In the genomic region with DNA sequence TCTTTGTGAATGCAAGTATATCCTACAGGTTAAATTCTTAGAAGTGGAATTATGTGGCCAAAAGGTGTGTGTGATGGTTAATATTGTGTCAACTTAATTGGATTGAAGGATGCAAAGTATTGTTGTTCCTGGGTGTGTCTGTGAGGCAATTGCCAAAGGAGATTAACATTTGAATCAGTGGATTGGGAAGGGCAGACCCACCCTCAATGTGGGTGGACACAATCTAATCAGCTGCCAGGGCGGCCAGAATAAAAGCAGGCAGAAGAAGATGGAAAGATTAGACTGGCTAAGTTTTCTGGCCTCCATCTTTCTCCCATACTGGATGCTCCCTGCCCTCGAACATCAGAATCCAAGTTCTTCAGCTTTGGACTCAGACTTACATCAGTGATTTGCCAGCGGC, we compare ENCODE assay signal across 27 cellular contexts.
"Had no signal": no experiment of that assay in that cellular context is flagged by ENCODE, and none has a peak within 500 bp of the region (broad histone marks: within the 10 kb centered on the region; RNA-seq: fewer than 3 reads in every experiment).

No MANE protein-coding gene starts in this region.

- H3K36me3 ChIP-seq: neural progenitor cell, ovary, right lobe of liver, sigmoid colon, stomach, thoracic aorta, thyroid gland, tibial nerve, upper lobe of left lung, vagina had no signal

- H3K4me3 ChIP-seq: neural progenitor cell, ovary, psoas muscle, right lobe of liver, sigmoid colon, stomach, thoracic aorta, thyroid gland, tibial nerve, upper lobe of left lung, vagina had no signal

- ATAC-seq: psoas muscle; right cardiac atrium; right lobe of liver; stimulated activated effector memory CD8-positive, alpha-beta T cell treated with anti-CD3 and anti-CD28 coated beads, Interleukin-12 subunit alpha, Interleukin-12 subunit beta, amount 100 ng/mL, for 72 hours; stimulated activated naive B cell treated with anti-CD40 and anti-IgM and Interleukin-4, amounts not matched to agents 10 μg/mL and 1 μg/mL and 100 μg/mL, for 72 hours had no signal

- H2AFZ ChIP-seq: neural progenitor cell, parathyroid adenoma had no signal

- H3K79me2 ChIP-seq: parathyroid adenoma had no signal

- H3K9ac ChIP-seq: neural progenitor cell, parathyroid adenoma had no signal

- H3K4me1 ChIP-seq: neural progenitor cell, parathyroid adenoma, thyroid gland, tibial nerve, upper lobe of left lung, vagina had no signal

- H3K9me3 Mint-ChIP-seq: nephron; stimulated activated naive CD8-positive, alpha-beta T cell treated with anti-CD3 and anti-CD28 coated beads, Interleukin-15, Interleukin-2, amounts not matched to agents 100 ng/mL and 50 ng/mL, for 24 hours had no signal

- H3K4me3 Mint-ChIP-seq: nephron; neural progenitor cell; stimulated activated effector memory CD8-positive, alpha-beta T cell treated with anti-CD3 and anti-CD28 coated beads, Interleukin-12 subunit alpha, Interleukin-12 subunit beta, amount 100 ng/mL, for 72 hours; stimulated activated naive B cell treated with anti-CD40 and anti-IgM and Interleukin-4, amounts not matched to agents 10 μg/mL and 1 μg/mL and 100 μg/mL, for 72 hours; stimulated activated naive CD8-positive, alpha-beta T cell treated with anti-CD3 and anti-CD28 coated beads, Interleukin-15, Interleukin-2, amounts not matched to agents 100 ng/mL and 50 ng/mL, for 24 hours had no signal

- H3K27me3 Mint-ChIP-seq: progenitor cell of endocrine pancreas; stimulated activated naive B cell treated with anti-CD40 and anti-IgM and Interleukin-4, amounts not matched to agents 10 μg/mL and 1 μg/mL and 100 μg/mL, for 72 hours; stimulated activated naive CD8-positive, alpha-beta T cell treated with anti-CD3 and anti-CD28 coated beads, Interleukin-15, Interleukin-2, amounts not matched to agents 100 ng/mL and 50 ng/mL, for 24 hours had no signal

- H3K4me2 ChIP-seq: neural progenitor cell had no signal

- DNase-seq: occipital lobe; ovary; posterior cingulate gyrus; psoas muscle; right cardiac atrium; right lobe of liver; sigmoid colon; small intestine; stimulated activated CD4-positive, alpha-beta T cell treated with anti-CD3 and anti-CD28 coated beads, Interleukin-15, amount 100 ng/mL, for 24 hours; stimulated activated CD4-positive, alpha-beta T cell treated with anti-CD3 and anti-CD28 coated beads, Interleukin-2, amount 100 ng/mL, for 24 hours; stimulated activated CD4-positive, alpha-beta T cell treated with anti-CD3 and anti-CD28 coated beads, Interleukin-2, amount 100 ng/mL, for 48 hours; stimulated activated CD4-positive, alpha-beta T cell treated with anti-CD3 and anti-CD28 coated beads, Interleukin-4, amount 100 ng/mL, for 24 hours; stimulated activated naive B cell treated with anti-CD40 and anti-IgM and Interleukin-4, amounts not matched to agents 10 μg/mL and 1 μg/mL and 100 μg/mL, for 72 hours; stimulated activated naive CD4-positive, alpha-beta T cell treated with Interleukin-2 at 50 U/mL for 16 hours; stomach; thyroid gland; trophoblast cell; upper lobe of left lung had no signal

- H3K9me3 ChIP-seq: ovary, psoas muscle, right lobe of liver, sigmoid colon, stomach, thoracic aorta, thyroid gland, tibial nerve, upper lobe of left lung, vagina had no signal

- H3K4me1 Mint-ChIP-seq: nephron; neural progenitor cell; stimulated activated effector memory CD8-positive, alpha-beta T cell treated with anti-CD3 and anti-CD28 coated beads, Interleukin-12 subunit alpha, Interleukin-12 subunit beta, amount 100 ng/mL, for 72 hours; stimulated activated naive B cell treated with anti-CD40 and anti-IgM and Interleukin-4, amounts not matched to agents 10 μg/mL and 1 μg/mL and 100 μg/mL, for 72 hours had no signal

- H3K27me3 ChIP-seq: neural progenitor cell, ovary, right lobe of liver, sigmoid colon, stomach, thyroid gland, tibial nerve, upper lobe of left lung, vagina had no signal

- H3K27ac Mint-ChIP-seq: nephron; neural progenitor cell; progenitor cell of endocrine pancreas; stimulated activated effector memory CD8-positive, alpha-beta T cell treated with anti-CD3 and anti-CD28 coated beads, Interleukin-12 subunit alpha, Interleukin-12 subunit beta, amount 100 ng/mL, for 72 hours; stimulated activated naive B cell treated with anti-CD40 and anti-IgM and Interleukin-4, amounts not matched to agents 10 μg/mL and 1 μg/mL and 100 μg/mL, for 72 hours; stimulated activated naive CD8-positive, alpha-beta T cell treated with anti-CD3 and anti-CD28 coated beads, Interleukin-15, Interleukin-2, amounts not matched to agents 100 ng/mL and 50 ng/mL, for 24 hours had no signal

- H3K36me3 Mint-ChIP-seq: neural progenitor cell; stimulated activated effector memory CD8-positive, alpha-beta T cell treated with anti-CD3 and anti-CD28 coated beads, Interleukin-12 subunit alpha, Interleukin-12 subunit beta, amount 100 ng/mL, for 72 hours; stimulated activated naive B cell treated with anti-CD40 and anti-IgM and Interleukin-4, amounts not matched to agents 10 μg/mL and 1 μg/mL and 100 μg/mL, for 72 hours had no signal

- H3K27ac ChIP-seq: neural progenitor cell, ovary, parathyroid adenoma, psoas muscle, right lobe of liver, sigmoid colon, stomach, thoracic aorta, thyroid gland, tibial nerve, upper lobe of left lung, vagina had no signal
